ENCODE assay signal across 32 cellular contexts in the genomic region with DNA sequence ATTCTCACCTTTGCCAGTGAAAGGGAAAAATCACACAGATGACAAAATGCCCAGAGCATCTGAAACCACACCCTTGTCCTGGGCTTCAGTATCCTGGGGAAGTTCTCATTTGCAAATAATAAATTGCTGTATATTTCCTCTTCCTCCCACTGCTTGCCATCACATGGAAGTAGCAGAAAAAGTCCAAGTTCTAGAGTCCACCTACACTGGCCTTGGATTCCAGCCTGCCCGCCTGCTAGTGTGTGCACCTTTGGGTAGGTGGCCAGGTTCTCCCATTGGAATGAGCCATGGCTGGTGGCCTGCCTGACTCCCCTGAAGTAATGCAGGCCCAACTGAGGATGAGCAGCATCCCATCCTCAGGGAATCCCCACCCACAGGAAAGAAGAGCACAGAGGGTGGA.
"Had no signal": no experiment of that assay in that cellular context is flagged by ENCODE, and none has a peak within 500 bp of the region (broad histone marks: within the 10 kb centered on the region; RNA-seq: fewer than 3 reads in every experiment).

No MANE protein-coding gene starts in this region.

- DNase-seq: activated B cell treated with CpG ODN at 0.5 μM for 24 hours; activated CD4-positive, alpha-beta memory T cell treated with anti-CD3 and anti-CD28 coated beads, Interleukin-2, amount 10 ng/mL, durations not matched to agents 7 days and 5 days; activated CD4-positive, alpha-beta T cell treated with anti-CD3 and anti-CD28 coated beads for 48 hours; activated CD4-positive, CD25-positive, alpha-beta regulatory T cell treated with anti-CD3 and anti-CD28 coated beads, Interleukin-2, amount 50 U/mL, for 72 hours; activated CD8-positive, alpha-beta memory T cell treated with anti-CD3 and anti-CD28 coated beads for 24 hours; activated CD8-positive, alpha-beta memory T cell treated with anti-CD3 and anti-CD28 coated beads, Interleukin-2, amount 10 ng/mL, durations not matched to agents 7 days and 5 days; activated CD8-positive, alpha-beta memory T cell treated with anti-CD3 and anti-CD28 coated beads, Interleukin-2, amount 50 U/mL, for 48 hours; activated effector memory CD4-positive, alpha-beta T cell treated with Interleukin-2 at 50 U/mL for 16 hours; activated naive CD4-positive, alpha-beta T cell treated with anti-CD3 and anti-CD28 coated beads, Interleukin-2, amount 10 ng/mL, durations not matched to agents 7 days and 5 days; activated naive CD8-positive, alpha-beta T cell treated with anti-CD3 and anti-CD28 coated beads, Interleukin-2, amount 50 U/mL, for 24 hours; activated T-cell treated with anti-CD3 and anti-CD28 coated beads, Interleukin-2, amount 50 U/mL, for 48 hours; anterior cingulate cortex; brain microvascular endothelial cell; central memory CD4-positive, alpha-beta T cell; Karpas-422; NCI-H1105; NCI-H1417 treated with DMSO at 0.1 percent for 48 hours; NCI-H187 treated with DMSO at 0.1 percent for 48 hours; NCI-H2081; NCI-H2171 treated with DMSO at 0.1 percent for 48 hours; NCI-H226; NCI-H446 treated with DMSO at 0.1 percent for 48 hours; NCI-H524 treated with DMSO at 0.1 percent for 48 hours; RPMI8226; SHP77 treated with DMSO at 0.1 percent for 48 hours; SK-N-SH; T-helper 2 cell; T-helper 9 cell had no signal

- H3K9me3 Mint-ChIP-seq: activated B cell treated with CpG ODN at 0.5 μM for 24 hours; activated CD4-positive, alpha-beta memory T cell treated with anti-CD3 and anti-CD28 coated beads, Interleukin-2, amount 10 ng/mL, durations not matched to agents 7 days and 5 days; activated naive CD8-positive, alpha-beta T cell treated with anti-CD3 and anti-CD28 coated beads, Interleukin-2, amount 50 U/mL, for 24 hours had no signal

- ATAC-seq: activated CD8-positive, alpha-beta memory T cell treated with anti-CD3 and anti-CD28 coated beads, Interleukin-2, amount 10 ng/mL, durations not matched to agents 7 days and 5 days; activated naive CD8-positive, alpha-beta T cell treated with anti-CD3 and anti-CD28 coated beads, Interleukin-2, amount 50 U/mL, for 24 hours; Panc1 had no signal

- H3K36me3 Mint-ChIP-seq: activated CD8-positive, alpha-beta memory T cell treated with anti-CD3 and anti-CD28 coated beads, Interleukin-2, amount 10 ng/mL, durations not matched to agents 7 days and 5 days; activated naive CD8-positive, alpha-beta T cell had no signal

- H3K9me3 ChIP-seq: SJSA1, SK-N-SH had no signal

- H3K27me3 Mint-ChIP-seq: activated B cell treated with CpG ODN at 0.5 μM for 24 hours; activated CD4-positive, alpha-beta memory T cell treated with anti-CD3 and anti-CD28 coated beads, Interleukin-2, amount 10 ng/mL, durations not matched to agents 7 days and 5 days; activated naive CD8-positive, alpha-beta T cell had no signal

- H3K27ac Mint-ChIP-seq: activated B cell treated with CpG ODN at 0.5 μM for 24 hours; activated CD4-positive, alpha-beta memory T cell treated with anti-CD3 and anti-CD28 coated beads, Interleukin-2, amount 10 ng/mL, durations not matched to agents 7 days and 5 days; activated CD8-positive, alpha-beta memory T cell treated with anti-CD3 and anti-CD28 coated beads, Interleukin-2, amount 10 ng/mL, durations not matched to agents 7 days and 5 days; activated naive CD4-positive, alpha-beta T cell treated with anti-CD3 and anti-CD28 coated beads, Interleukin-2, amount 10 ng/mL, durations not matched to agents 7 days and 5 days; activated naive CD8-positive, alpha-beta T cell; activated naive CD8-positive, alpha-beta T cell treated with anti-CD3 and anti-CD28 coated beads, Interleukin-2, amount 50 U/mL, for 24 hours had no signal

- H3K27ac ChIP-seq: brain microvascular endothelial cell, SJSA1, VCaP had no signal

- H3K36me3 ChIP-seq: brain microvascular endothelial cell, SJSA1 had no signal

- H3K4me3 ChIP-seq: SJSA1 had no signal

- H3K4me2 ChIP-seq: SK-N-SH had no signal

- H3K9ac ChIP-seq: SK-N-SH had no signal

- H3K4me3 Mint-ChIP-seq: activated B cell treated with CpG ODN at 0.5 μM for 24 hours; activated CD4-positive, alpha-beta memory T cell treated with anti-CD3 and anti-CD28 coated beads, Interleukin-2, amount 10 ng/mL, durations not matched to agents 7 days and 5 days; activated CD8-positive, alpha-beta memory T cell treated with anti-CD3 and anti-CD28 coated beads, Interleukin-2, amount 10 ng/mL, durations not matched to agents 7 days and 5 days; activated naive CD4-positive, alpha-beta T cell treated with anti-CD3 and anti-CD28 coated beads, Interleukin-2, amount 10 ng/mL, durations not matched to agents 7 days and 5 days; activated naive CD8-positive, alpha-beta T cell; activated naive CD8-positive, alpha-beta T cell treated with anti-CD3 and anti-CD28 coated beads, Interleukin-2, amount 50 U/mL, for 24 hours had no signal

- H3K4me1 ChIP-seq: SJSA1 had no signal

- H3K27me3 ChIP-seq: brain microvascular endothelial cell, SJSA1 had no signal
